Comparison of ENCODE assay signal across 1 cellular context in the genomic region with DNA sequence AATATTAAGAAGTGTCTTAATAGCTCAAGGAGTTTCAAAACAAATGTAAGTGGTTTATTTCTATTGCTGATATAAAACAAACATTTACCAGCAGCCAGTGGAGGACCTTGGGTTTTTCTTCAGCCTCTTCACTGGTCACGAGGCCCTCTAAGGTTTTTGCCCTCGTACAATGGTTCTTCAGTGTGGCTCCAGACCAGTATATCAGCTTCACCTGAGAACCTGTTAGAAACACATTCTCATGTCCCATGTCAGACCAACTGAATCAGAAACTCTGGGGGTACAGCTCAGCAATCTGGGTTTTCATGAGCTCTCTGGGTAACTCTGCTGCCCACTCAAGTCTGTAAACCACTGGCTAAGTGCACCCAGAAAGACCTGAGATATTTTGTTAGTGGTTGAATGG.
TF ChIP-seq lines count a peak whose summit lies in the region.

No MANE protein-coding gene starts in this region.

TF ChIP-seq in A549, 52 proteins besides CTCF, POLR2A, EP300 and RAD21 (continued from another document):
- TF ChIP-seq MAFK (IDR thresholded peaks at IDR 0.05; ENCODE audit: partially characterized antibody), result no peak
- TF ChIP-seq MAZ (IDR thresholded peaks at IDR 0.05; ENCODE audit: borderline replicate concordance, low read depth, low read length), result no peak
- TF ChIP-seq, protein P1, sequence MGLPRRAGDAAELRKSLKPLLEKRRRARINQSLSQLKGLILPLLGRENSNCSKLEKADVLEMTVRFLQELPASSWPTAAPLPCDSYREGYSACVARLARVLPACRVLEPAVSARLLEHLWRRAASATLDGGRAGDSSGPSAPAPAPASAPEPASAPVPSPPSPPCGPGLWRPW (IDR thresholded peaks at IDR 0.05), result no peak
- TF ChIP-seq ZSCAN20 (CRISPR knock-in tag; IDR thresholded peaks at IDR 0.05), result no peak
- TF ChIP-seq, protein P2, sequence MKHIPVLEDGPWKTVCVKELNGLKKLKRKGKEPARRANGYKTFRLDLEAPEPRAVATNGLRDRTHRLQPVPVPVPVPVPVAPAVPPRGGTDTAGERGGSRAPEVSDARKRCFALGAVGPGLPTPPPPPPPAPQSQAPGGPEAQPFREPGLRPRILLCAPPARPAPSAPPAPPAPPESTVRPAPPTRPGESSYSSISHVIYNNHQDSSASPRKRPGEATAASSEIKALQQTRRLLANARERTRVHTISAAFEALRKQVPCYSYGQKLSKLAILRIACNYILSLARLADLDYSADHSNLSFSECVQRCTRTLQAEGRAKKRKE (CRISPR knock-in tag; IDR thresholded peaks at IDR 0.05; ENCODE audit: low read depth), result no peak
- TF ChIP-seq ZC3H11A (IDR thresholded peaks at IDR 0.05), result no peak
- TF ChIP-seq NR3C1 (IDR thresholded peaks at IDR 0.05), result no peak
- no peak for TF ChIP-seq KDM5A (IDR thresholded peaks at IDR 0.05)
- TF ChIP-seq, protein P3, sequence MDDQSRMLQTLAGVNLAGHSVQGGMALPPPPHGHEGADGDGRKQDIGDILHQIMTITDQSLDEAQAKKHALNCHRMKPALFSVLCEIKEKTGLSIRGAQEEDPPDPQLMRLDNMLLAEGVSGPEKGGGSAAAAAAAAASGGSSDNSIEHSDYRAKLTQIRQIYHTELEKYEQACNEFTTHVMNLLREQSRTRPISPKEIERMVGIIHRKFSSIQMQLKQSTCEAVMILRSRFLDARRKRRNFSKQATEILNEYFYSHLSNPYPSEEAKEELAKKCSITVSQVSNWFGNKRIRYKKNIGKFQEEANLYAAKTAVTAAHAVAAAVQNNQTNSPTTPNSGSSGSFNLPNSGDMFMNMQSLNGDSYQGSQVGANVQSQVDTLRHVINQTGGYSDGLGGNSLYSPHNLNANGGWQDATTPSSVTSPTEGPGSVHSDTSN (IDR thresholded peaks at IDR 0.05), result no peak
- no peak for TF ChIP-seq FOSL2 (IDR thresholded peaks at IDR 0.05)
- TF ChIP-seq FOSL2 (CRISPR knock-in tag; IDR thresholded peaks at IDR 0.05), result no peak
- no peak for TF ChIP-seq JUNB (IDR thresholded peaks at IDR 0.05)
- no peak for TF ChIP-seq RCOR1 (IDR thresholded peaks at IDR 0.05; ENCODE audit: low read depth, low read length)
- no peak for TF ChIP-seq FOXS1 (CRISPR knock-in tag; IDR thresholded peaks at IDR 0.05)
- no peak for TF ChIP-seq CHD2 (IDR thresholded peaks at IDR 0.05; ENCODE audit: low read length, partially characterized antibody)
- TF ChIP-seq FOSB (CRISPR knock-in tag; IDR thresholded peaks at IDR 0.05), result no peak
TF ChIP-seq in A549: peak in this region for 0.
